1 cellular context compared by ENCODE assay signal in genomic region chr11:18000760-18001159, GRCh38.
TF ChIP-seq lines count a peak whose summit lies in the region.

No MANE protein-coding gene starts in this region.

TF ChIP-seq in HepG2, 621 proteins besides CTCF, POLR2A, EP300 and RAD21 (continued from another document and continues in another):
- TF ChIP-seq TEAD2 (CRISPR knock-in tag; IDR thresholded peaks at IDR 0.05) (no peak), ZNF276 (CRISPR knock-in tag; IDR thresholded peaks at IDR 0.05; ENCODE audit: low read depth) (no peak), BRD4 (CRISPR knock-in tag; IDR thresholded peaks at IDR 0.05) (no peak), SMAD1 (CRISPR knock-in tag; IDR thresholded peaks at IDR 0.05; ENCODE audit: borderline replicate concordance, low read depth) (no peak), CEBPG (CRISPR knock-in tag; IDR thresholded peaks at IDR 0.05) (peak; percentile 75), ZNF710 (CRISPR knock-in tag; IDR thresholded peaks at IDR 0.05; ENCODE audit: borderline replicate concordance) (no peak), ZNF337 (CRISPR knock-in tag; IDR thresholded peaks at IDR 0.05; ENCODE audit: borderline replicate concordance, low read depth) (no peak), SRSF4 (IDR thresholded peaks at IDR 0.05; ENCODE audit: low read depth, low read length, poor library complexity, severe bottlenecking) (no peak), ZNF124 (CRISPR knock-in tag; IDR thresholded peaks at IDR 0.05) (peak; percentile 61), CSRNP1 (CRISPR knock-in tag; IDR thresholded peaks at IDR 0.05) (no peak), NCOR1 (IDR thresholded peaks at IDR 0.05; ENCODE audit: borderline replicate concordance, low read length) (peak; percentile 74; the same call in 1 of the 2 replicates), ZNF407 (CRISPR knock-in tag; IDR thresholded peaks at IDR 0.05; ENCODE audit: not compliant biosample characterization) (no peak), ZNF790 (CRISPR knock-in tag; IDR thresholded peaks at IDR 0.05; ENCODE audit: borderline replicate concordance) (no peak), ZNF691 (CRISPR knock-in tag; IDR thresholded peaks at IDR 0.05; ENCODE audit: borderline replicate concordance, low read depth) (no peak), MEIS1 (CRISPR knock-in tag; IDR thresholded peaks at IDR 0.05; ENCODE audit: borderline replicate concordance) (no peak; the same call in 1 of the 2 replicates), PRDM4 (CRISPR knock-in tag; IDR thresholded peaks at IDR 0.05; ENCODE audit: borderline replicate concordance) (no peak), ZNF878 (CRISPR knock-in tag; IDR thresholded peaks at IDR 0.05) (0 out of 2 replicates have a peak, but pooled peaks have one; percentile 55), ATF3 (CRISPR knock-in tag; IDR thresholded peaks at IDR 0.05) (no peak), ZNF414 (CRISPR knock-in tag; IDR thresholded peaks at IDR 0.05) (no peak), THAP11 (CRISPR knock-in tag; IDR thresholded peaks at IDR 0.05) (peak; percentile 48; the same call in 1 of the 2 replicates), ZZZ3 (CRISPR knock-in tag; IDR thresholded peaks at IDR 0.05; ENCODE audit: borderline replicate concordance) (no peak), ZNF557 (CRISPR knock-in tag; IDR thresholded peaks at IDR 0.05) (no peak), ZBED4 (CRISPR knock-in tag; IDR thresholded peaks at IDR 0.05; ENCODE audit: borderline replicate concordance) (no peak), FUBP1 (CRISPR knock-in tag; IDR thresholded peaks at IDR 0.05; ENCODE audit: borderline replicate concordance) (no peak)
